In the genomic region with DNA sequence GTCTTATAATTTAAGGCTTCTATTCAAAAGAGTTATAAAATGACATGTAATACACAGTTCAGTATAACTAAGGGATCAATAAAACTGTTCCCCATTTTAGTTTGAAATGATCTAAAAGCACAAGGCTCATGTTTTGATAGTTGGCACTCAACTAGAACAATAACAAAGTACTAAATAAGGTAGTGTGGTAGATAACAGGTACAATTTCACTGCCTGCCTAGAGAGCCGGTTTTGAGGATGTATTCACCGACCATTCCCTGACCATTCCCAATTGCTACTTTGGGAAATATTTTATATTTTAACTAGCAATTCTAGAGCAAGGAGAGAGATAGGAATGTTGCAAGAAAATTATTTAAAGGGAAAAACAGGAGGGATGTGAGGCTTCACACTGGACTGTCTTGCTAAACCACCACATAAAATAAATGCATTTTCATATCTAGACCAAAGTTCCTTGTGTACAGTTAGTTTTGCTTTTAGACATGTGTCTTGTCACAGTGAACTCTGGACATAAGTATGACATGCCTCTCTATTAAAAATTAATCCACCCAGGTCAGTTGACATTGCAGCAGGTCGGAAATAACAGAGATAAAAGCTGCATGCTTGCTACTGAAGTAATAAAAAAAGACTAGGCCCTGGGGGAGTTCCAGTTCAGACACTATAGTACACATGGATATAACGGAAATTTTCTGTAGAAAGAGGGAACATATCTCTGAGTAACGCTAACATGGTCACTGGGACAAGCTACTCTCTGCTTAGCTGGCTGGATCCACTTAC, we compare ENCODE assay signal across 29 cellular contexts. TPM values are rescaled to one million over a fixed set of nuclear protein-coding genes. Genes with fewer than 3 reads are reported as not detected.
DNase-seq lines count a peak whose midpoint lies in the region; ATAC-seq and TF ChIP-seq lines count a peak whose summit lies in the region.
"Had no signal": no experiment of that assay in that cellular context is flagged by ENCODE, and none has a peak within 500 bp of the region (broad histone marks: within the 10 kb centered on the region; RNA-seq: fewer than 3 reads in every experiment).

No MANE protein-coding gene starts in this region.

- H3K4me1 Mint-ChIP-seq in chondrocyte (ENCODE audit: low read depth) (peaks cover 60% of the 10 kb centered on the region), nephron (peaks cover 37% of the 10 kb centered on the region)
- H3K4me1 Mint-ChIP-seq: naive B cell had no signal

- H3K27me3 Mint-ChIP-seq in chondrocyte (ENCODE audit: low read depth) = no peaks in the 10 kb centered on the region
- H3K27me3 Mint-ChIP-seq in nephron (ENCODE audit: low read depth) = peaks cover 2% of the 10 kb centered on the region
- H3K27me3 Mint-ChIP-seq: activated CD4-positive, alpha-beta memory T cell treated with anti-CD3 and anti-CD28 coated beads, Interleukin-2, amount 10 ng/mL, durations not matched to agents 7 days and 5 days; activated T-helper 17 cell treated with anti-CD3 and anti-CD28 coated beads, Interleukin-2, amount 50 U/mL, for 72 hours; naive B cell had no signal

- DNase-seq in G401 (ENCODE audit: low spot score) (peak; percentile 62), chondrocyte (ENCODE audit: low spot score) (no peak), breast epithelium (ENCODE audit: low spot score in 2 of 2) (no peak), tibial artery (no peak), RKO (ENCODE audit: low spot score) (no peak), GM10248 (ENCODE audit: extremely low spot score) (no peak)
- DNase-seq: ACHN; activated CD4-positive, alpha-beta memory T cell treated with anti-CD3 and anti-CD28 coated beads, Interleukin-2, amount 10 ng/mL, durations not matched to agents 7 days and 5 days; activated CD4-positive, CD25-positive, alpha-beta regulatory T cell treated with anti-CD3 and anti-CD28 coated beads, Interleukin-2, amount 50 U/mL, for 72 hours; activated naive CD4-positive, alpha-beta T cell treated with anti-CD3 and anti-CD28 coated beads, Interleukin-2, amount 50 U/mL, for 16 hours; amniotic stem cell; cortex of kidney; DMS79 treated with DMSO at 0.1 percent for 48 hours; foreskin keratinocyte; heart right ventricle; naive B cell; NCI-H1105; NCI-H2029; NCI-H69; Peyer's patch; stimulated activated CD4-positive, alpha-beta T cell treated with anti-CD3 and anti-CD28 coated beads, Interleukin-2, amount 100 ng/mL, for 48 hours; T-helper 1 cell; upper lobe of right lung had no signal

- intact Hi-C loops in breast epithelium (cut with DNase I; ENCODE audit: low total_unique reads) = no loop called here
- intact Hi-C loops in tibial artery (cut with DNase I; ENCODE audit: low total_unique reads) = no loop called here

- H3K4me1 ChIP-seq in breast epithelium = no peaks in the 10 kb centered on the region
- H3K4me1 ChIP-seq in tibial artery = peaks cover 0 to 32% (median 7%) of the 10 kb centered on the region in 4 donors
- H3K4me1 ChIP-seq: foreskin keratinocyte, upper lobe of right lung had no signal

- H3K4me3 ChIP-seq in breast epithelium = no peak overlapping the region
- no peak overlapping the region for H3K4me3 ChIP-seq in tibial artery
- H3K4me3 ChIP-seq: cardiac muscle cell, esophagus muscularis mucosa, GM23338, heart right ventricle, Peyer's patch, upper lobe of right lung had no signal

- ATAC-seq in HG03175 (IDR thresholded peaks at IDR 0.05; ENCODE audit: unreplicated experiment) = peak; percentile 41
- ATAC-seq: activated T-helper 17 cell treated with anti-CD3 and anti-CD28 coated beads, Interleukin-2, amount 50 U/mL, for 72 hours; foreskin keratinocyte; GM23338; upper lobe of right lung had no signal

- no peak overlapping the region for H3K4me3 Mint-ChIP-seq in chondrocyte (ENCODE audit: unreplicated experiment)
- H3K4me3 Mint-ChIP-seq in nephron = no peak overlapping the region
- H3K4me3 Mint-ChIP-seq: activated CD4-positive, alpha-beta memory T cell treated with anti-CD3 and anti-CD28 coated beads, Interleukin-2, amount 10 ng/mL, durations not matched to agents 7 days and 5 days; activated T-helper 17 cell treated with anti-CD3 and anti-CD28 coated beads, Interleukin-2, amount 50 U/mL, for 72 hours; GM23338; naive B cell had no signal

- TF ChIP-seq POLR2A in breast epithelium (IDR thresholded peaks at IDR 0.05) = no peak

- H3K27ac ChIP-seq in breast epithelium (no peak overlapping the region), tibial artery (no peak overlapping the region)
- H3K27ac ChIP-seq: cardiac muscle cell, esophagus muscularis mucosa, foreskin keratinocyte, upper lobe of right lung had no signal

- H3K27ac Mint-ChIP-seq in chondrocyte (ENCODE audit: unreplicated experiment) = peak overlapping the region; percentile 37
- peak overlapping the region; percentile 64 to 83 (median 77) for H3K27ac Mint-ChIP-seq in nephron
- H3K27ac Mint-ChIP-seq: activated CD4-positive, alpha-beta memory T cell treated with anti-CD3 and anti-CD28 coated beads, Interleukin-2, amount 10 ng/mL, durations not matched to agents 7 days and 5 days; activated T-helper 17 cell treated with anti-CD3 and anti-CD28 coated beads, Interleukin-2, amount 50 U/mL, for 72 hours; GM23338 had no signal

- H3K36me3 ChIP-seq in breast epithelium (peaks cover 7% of the 10 kb centered on the region), tibial artery (peaks cover 17 to 43% (median 20%) of the 10 kb centered on the region in 3 donors)

- TF ChIP-seq CTCF in chondrocyte (IDR thresholded peaks at IDR 0.05) (no peak), nephron (IDR thresholded peaks at IDR 0.05; ENCODE audit: unreplicated experiment in 3 of 3) (no peak), breast epithelium (IDR thresholded peaks at IDR 0.05) (no peak), tibial artery (IDR thresholded peaks at IDR 0.05) (no peak), GM10248 (IDR thresholded peaks at IDR 0.05; ENCODE audit: control extremely low read depth, extremely low read depth, low read depth, missing control alignments) (no peak)

- POLR2A ChIA-PET in GM10248 (lab: Yijun Ruan, JAX) = no interaction called here

- H3K9me3 ChIP-seq in breast epithelium = no peaks in the 10 kb centered on the region
- H3K9me3 ChIP-seq in tibial artery = no peaks in the 10 kb centered on the region
- H3K9me3 ChIP-seq: esophagus muscularis mucosa, heart right ventricle, Peyer's patch, upper lobe of right lung had no signal

- H3K27me3 ChIP-seq in breast epithelium (no peaks in the 10 kb centered on the region), tibial artery (no peaks in the 10 kb centered on the region)
- H3K27me3 ChIP-seq: cardiac muscle cell, esophagus muscularis mucosa, foreskin keratinocyte, heart right ventricle, Peyer's patch, upper lobe of right lung had no signal

- H3K9me3 Mint-ChIP-seq in chondrocyte (ENCODE audit: low read depth) (no peaks in the 10 kb centered on the region), nephron (no peaks in the 10 kb centered on the region)
- H3K9me3 Mint-ChIP-seq: activated CD4-positive, alpha-beta memory T cell treated with anti-CD3 and anti-CD28 coated beads, Interleukin-2, amount 10 ng/mL, durations not matched to agents 7 days and 5 days; activated T-helper 17 cell treated with anti-CD3 and anti-CD28 coated beads, Interleukin-2, amount 50 U/mL, for 72 hours; GM23338; naive B cell had no signal

- in situ Hi-C loops in G401 (cut with HindIII; ENCODE audit: low sequenced_read_pairs) = no loop called here

- H3K36me3 Mint-ChIP-seq in chondrocyte (ENCODE audit: low read depth) = peaks cover 12% of the 10 kb centered on the region
- H3K36me3 Mint-ChIP-seq in nephron (ENCODE audit: low read depth) = peaks cover 56% of the 10 kb centered on the region
- H3K36me3 Mint-ChIP-seq: naive B cell had no signal

- CTCF ChIA-PET in GM10248 (lab: Yijun Ruan, JAX) = interaction anchor here (1.0 to 1.7 kb wide), 4 partner anchors 9 to 116 kb away, joined by 3 to 4 read pairs (median 4); no protein-coding TSS in a partner anchor

RNA-seq across cellular contexts. Expression of gene NAP1L5, which starts 56.2 kb away (rescaled TPM):
- total RNA-seq in G401 (2014; rRNA removed; shearing (Covaris generic)) = 5.4 and 6.3 TPM in 2 replicates
- total RNA-seq in chondrocyte (5.1 to 9.1 TPM (median 5.8 TPM) in 3 replicates), breast epithelium (10 to 100 TPM in 1 of 3 donors, 1 to 10 TPM in 2; 5.9 to 10.5 (median 7.0) TPM)
